19 cellular contexts compared by ENCODE assay signal in genomic region chr2:131036696-131037397, GRCh38.
"Had no signal": no experiment of that assay in that cellular context is flagged by ENCODE, and none has a peak within 500 bp of the region (broad histone marks: within the 10 kb centered on the region; RNA-seq: fewer than 3 reads in every experiment).

No MANE protein-coding gene starts in this region.

- DNase-seq: activated B cell treated with CpG ODN at 0.5 μM for 24 hours; activated CD4-positive, alpha-beta memory T cell treated with anti-CD3 and anti-CD28 coated beads, Interleukin-2, amount 10 ng/mL, durations not matched to agents 7 days and 5 days; activated CD4-positive, alpha-beta T cell treated with anti-CD3 and anti-CD28 coated beads for 4 hours; activated effector memory CD4-positive, alpha-beta T cell treated with Interleukin-2 at 50 U/mL for 16 hours; activated T-cell treated with anti-CD3 and anti-CD28 coated beads, Interleukin-2, amount 50 U/mL, for 48 hours; cortex of kidney; effector CD4-positive, alpha-beta T cell; esophagus squamous epithelium; left colon; lower lobe of right lung; ovary; stimulated activated naive CD4-positive, alpha-beta T cell; T-helper 9 cell; tibial artery; uterus had no signal

- H3K27ac ChIP-seq: ascending aorta, esophagus squamous epithelium, lower lobe of right lung, ovary, spleen, tibial artery, uterus had no signal

- H3K36me3 ChIP-seq: ascending aorta, lower lobe of right lung, ovary, spleen, uterus had no signal

- H3K4me3 ChIP-seq: ascending aorta, esophagus squamous epithelium, lower lobe of right lung, ovary, spleen, tibial artery, uterus had no signal

- H3K27me3 ChIP-seq: ascending aorta, ovary, uterus had no signal

- H3K9me3 ChIP-seq: ascending aorta, esophagus squamous epithelium, lower lobe of right lung, ovary, spleen, tibial artery, uterus had no signal

- ATAC-seq: left colon, T-cell had no signal

- H3K4me1 ChIP-seq: ascending aorta, lower lobe of right lung, uterus had no signal

- FAIRE-seq: endothelial cell of umbilical vein had no signal
